ENCODE assay signal across 1 cellular context in genomic region chr17:82037113-82037888, GRCh38.
A peak's percentile ranks its signal among the peaks of the same experiment; 100 is the strongest.
TF ChIP-seq lines count a peak whose summit lies in the region.

DCXR (minus strand) TSS chr17:82037697; CDS start chr17:82037682, 15 bp downstream.

TF ChIP-seq in HepG2, 621 proteins besides CTCF, POLR2A, EP300 and RAD21 (continued from another document and continues in another):
- TF ChIP-seq PCBP1 (IDR thresholded peaks at IDR 0.05; ENCODE audit: borderline replicate concordance, low read depth, low read length) = no peak
- TF ChIP-seq TIGD3 (CRISPR knock-in tag; IDR thresholded peaks at IDR 0.05; ENCODE audit: borderline replicate concordance) = no peak
- TF ChIP-seq NR0B2 (CRISPR knock-in tag; IDR thresholded peaks at IDR 0.05) = peak; percentile 95
- TF ChIP-seq PRDM15 (CRISPR knock-in tag; IDR thresholded peaks at IDR 0.05) = no peak
- TF ChIP-seq LBX2 (CRISPR knock-in tag; IDR thresholded peaks at IDR 0.05; ENCODE audit: borderline replicate concordance) = peak; percentile 92
- peak; percentile 29; the same call in 1 of the 2 replicates for TF ChIP-seq MNT (IDR thresholded peaks at IDR 0.05)
- TF ChIP-seq PREB (CRISPR knock-in tag; IDR thresholded peaks at IDR 0.05) = no peak
- TF ChIP-seq TFAP4 (IDR thresholded peaks at IDR 0.05; ENCODE audit: borderline replicate concordance, low read depth) = 0 out of 2 replicates have a peak, but pooled peaks have one; percentile 16
- TF ChIP-seq SOX5 (CRISPR knock-in tag; IDR thresholded peaks at IDR 0.05; ENCODE audit: borderline replicate concordance) = peak; percentile 63
- peak; percentile 16; the same call in 1 of the 2 replicates for TF ChIP-seq ZBTB43 (CRISPR knock-in tag; conservative IDR thresholded peaks at IDR 0.05)
- peak; percentile 85 for TF ChIP-seq ZNF574 (CRISPR knock-in tag; IDR thresholded peaks at IDR 0.05)
- TF ChIP-seq ARID4A (CRISPR knock-in tag; IDR thresholded peaks at IDR 0.05; ENCODE audit: borderline replicate concordance) = peak; percentile 100
- peak; percentile 91; the same call in 1 of the 2 replicates for TF ChIP-seq KLF9 (CRISPR knock-in tag; IDR thresholded peaks at IDR 0.05; ENCODE audit: low read depth)
- TF ChIP-seq ZBTB10 (CRISPR knock-in tag; IDR thresholded peaks at IDR 0.05; ENCODE audit: borderline replicate concordance) = no peak
- TF ChIP-seq ZNF256 (CRISPR knock-in tag; conservative IDR thresholded peaks at IDR 0.05) = no peak
- TF ChIP-seq CBX5 (CRISPR knock-in tag; IDR thresholded peaks at IDR 0.05; ENCODE audit: borderline replicate concordance) = peak; percentile 81
- peak; percentile 98 for TF ChIP-seq ZGPAT (CRISPR knock-in tag; IDR thresholded peaks at IDR 0.05)
- TF ChIP-seq DZIP1 (CRISPR knock-in tag; IDR thresholded peaks at IDR 0.05) = peak; percentile 48; the same call in 1 of the 2 replicates
- TF ChIP-seq HIVEP1 (CRISPR knock-in tag; IDR thresholded peaks at IDR 0.05) = no peak
